In the genomic region with DNA sequence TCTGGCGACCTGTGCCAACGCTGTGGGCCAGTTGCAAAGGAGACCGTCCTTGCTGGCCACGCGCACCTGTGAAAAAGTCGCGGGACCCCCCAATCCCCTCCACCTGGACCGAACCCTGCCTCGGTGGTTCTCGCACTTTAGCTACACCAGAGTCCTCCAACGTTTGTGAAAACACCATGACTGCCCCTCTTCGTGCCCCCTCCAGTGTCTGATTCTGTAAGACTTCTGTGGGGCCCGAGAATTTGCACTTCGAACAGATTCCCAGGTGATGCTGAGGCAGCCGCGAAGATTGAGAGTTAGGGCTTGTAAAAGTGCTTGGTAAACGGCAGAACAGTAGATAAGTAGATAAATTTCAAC, we compare ENCODE assay signal across 8 cellular contexts.
DNase-seq lines count a peak whose midpoint lies in the region; ATAC-seq, FAIRE-seq and TF ChIP-seq lines count a peak whose summit lies in the region.

No MANE protein-coding gene starts in this region.

- DNase-seq in activated T-cell treated with anti-CD3 and anti-CD28 coated beads, Interleukin-2, amount 50 U/mL, for 24 hours = no peak
- no peak for DNase-seq in activated T-cell treated with anti-CD3 and anti-CD28 coated beads, Interleukin-2, amount 50 U/mL, for 48 hours
- DNase-seq in bronchial epithelial cell (ENCODE audit: low read depth) (no peak), mesenchymal stem cell (no peak), tibial artery (no peak), NCI-H2227 treated with DMSO at 0.1 percent for 48 hours (lab: John Stamatoyannopoulos, UW) (no peak), G401 (ENCODE audit: low spot score) (no peak)

- TF ChIP-seq CTCF in bronchial epithelial cell (IDR thresholded peaks at IDR 0.05; ENCODE audit: insufficient read depth, low read length, severe bottlenecking) = no peak
- no peak for TF ChIP-seq CTCF in tibial artery (IDR thresholded peaks at IDR 0.05)

- H3K27me3 ChIP-seq in bronchial epithelial cell (ENCODE audit: control insufficient read depth, insufficient read depth, low read length) (no peaks in the 10 kb centered on the region), mesenchymal stem cell (ENCODE audit: control insufficient read depth in 1 of 2, insufficient read depth in 1 of 2, low read length in 2 of 2) (no peaks in the 10 kb centered on the region), tibial artery (no peaks in the 10 kb centered on the region)

- no peaks in the 10 kb centered on the region for H3K79me1 ChIP-seq in mesenchymal stem cell (replicated peaks; ENCODE audit: low read length, poor library complexity, severe bottlenecking)

- H3K4me1 ChIP-seq in mesenchymal stem cell (ENCODE audit: control insufficient read depth, insufficient read depth, low read depth, low read length) (peaks cover 7% of the 10 kb centered on the region), tibial artery (peaks cover 0 to 50% (median 23%) of the 10 kb centered on the region in 4 donors)

- peak overlapping the region; percentile 12 for H2BK120ac ChIP-seq in mesenchymal stem cell (ENCODE audit: low read depth, low read length)

- no peak overlapping the region for H3K14ac ChIP-seq in mesenchymal stem cell (ENCODE audit: low read length in 2 of 2)

- H2BK12ac ChIP-seq in mesenchymal stem cell (ENCODE audit: low read length in 2 of 2) = peak overlapping the region in 1 of 2 experiments; percentile 84

- WGBS in mesenchymal stem cell = 44% methylated on average over 17 of the region's 17 CpGs

- H3K36me3 Mint-ChIP-seq in activated T-cell treated with anti-CD3 and anti-CD28 coated beads, Interleukin-2, amount 50 U/mL, for 24 hours (ENCODE audit: low read depth) = no peaks in the 10 kb centered on the region

- H3K9me3 ChIP-seq in mesenchymal stem cell (ENCODE audit: control insufficient read depth, low read length) = no peaks in the 10 kb centered on the region
- H3K9me3 ChIP-seq in tibial artery = no peaks in the 10 kb centered on the region

- peak overlapping the region; percentile 27 for H4K8ac ChIP-seq in mesenchymal stem cell (ENCODE audit: low read length)

- peak overlapping the region; percentile 64 for H2BK15ac ChIP-seq in mesenchymal stem cell (ENCODE audit: low read depth, poor library complexity, severe bottlenecking)

- H3K27ac ChIP-seq in mesenchymal stem cell (ENCODE audit: low read length, poor library complexity, severe bottlenecking) (peak overlapping the region; percentile 51), tibial artery (peak overlapping the region; percentile 97)

- peak overlapping the region; percentile 71 for H3K4me3 Mint-ChIP-seq in activated T-cell treated with anti-CD3 and anti-CD28 coated beads, Interleukin-2, amount 50 U/mL, for 24 hours

- H3K18ac ChIP-seq in mesenchymal stem cell (ENCODE audit: low read depth in 1 of 2, low read length in 2 of 2) = peak overlapping the region; percentile 28 to 74

- peak overlapping the region; percentile 35 for H2AK5ac ChIP-seq in mesenchymal stem cell (ENCODE audit: low read length, severe bottlenecking)

- H3K23ac ChIP-seq in mesenchymal stem cell (ENCODE audit: low read length in 2 of 2) = no peak overlapping the region

- peak overlapping the region; percentile 94 for H3K4me2 ChIP-seq in mesenchymal stem cell (ENCODE audit: low read length, poor library complexity, severe bottlenecking)

- H3K9me3 Mint-ChIP-seq in activated T-cell treated with anti-CD3 and anti-CD28 coated beads, Interleukin-2, amount 50 U/mL, for 24 hours = no peaks in the 10 kb centered on the region

- no peak overlapping the region for H3K27ac Mint-ChIP-seq in activated T-cell treated with anti-CD3 and anti-CD28 coated beads, Interleukin-2, amount 50 U/mL, for 24 hours

- H3K4ac ChIP-seq in mesenchymal stem cell (ENCODE audit: low read depth in 1 of 2, low read length in 2 of 2) = peak overlapping the region in 1 of 2 experiments; percentile 64

- H2AFZ ChIP-seq in mesenchymal stem cell (ENCODE audit: low read depth, low read length) = no peak overlapping the region

- peak overlapping the region; percentile 86 for H4K91ac ChIP-seq in mesenchymal stem cell (ENCODE audit: low read length)

- no peak for ATAC-seq in GM18868 (IDR thresholded peaks at IDR 0.05; ENCODE audit: unreplicated experiment)

- H3K4me3 ChIP-seq in bronchial epithelial cell (ENCODE audit: low read depth, low read length) = peak overlapping the region; percentile 63
- peak overlapping the region; percentile 93 for H3K4me3 ChIP-seq in mesenchymal stem cell (ENCODE audit: insufficient read depth in 1 of 2, low read depth in 1 of 2, low read length in 2 of 2)
- H3K4me3 ChIP-seq in tibial artery = peak overlapping the region; percentile 84 to 90

- no peak for FAIRE-seq in bronchial epithelial cell (lab: Jason Lieb, UNC)

- peaks cover 29% of the 10 kb centered on the region for H3K4me1 Mint-ChIP-seq in activated T-cell treated with anti-CD3 and anti-CD28 coated beads, Interleukin-2, amount 50 U/mL, for 24 hours (ENCODE audit: low read depth)

- H3K27me3 Mint-ChIP-seq in activated T-cell treated with anti-CD3 and anti-CD28 coated beads, Interleukin-2, amount 50 U/mL, for 24 hours = peaks cover 13% of the 10 kb centered on the region

- peak overlapping the region; percentile 59 for H3K9ac ChIP-seq in mesenchymal stem cell (ENCODE audit: low read length)

- H2BK5ac ChIP-seq in mesenchymal stem cell (ENCODE audit: low read depth, low read length, poor library complexity, severe bottlenecking) = no peak overlapping the region

- H3K36me3 ChIP-seq in bronchial epithelial cell (ENCODE audit: control insufficient read depth, insufficient read depth, low read length) (no peaks in the 10 kb centered on the region), mesenchymal stem cell (ENCODE audit: control insufficient read depth in 1 of 2, insufficient read depth in 2 of 2, low read depth in 1 of 2, low read length in 2 of 2) (no peaks in the 10 kb centered on the region), tibial artery (no peaks in the 10 kb centered on the region)

- intact Hi-C loops in tibial artery (cut with DNase I; ENCODE audit: low total_unique reads) = loop anchor here (5.0 to 10.0 kb wide), 3 partner anchors 118 to 260 kb away; no protein-coding TSS in a partner anchor

- in situ Hi-C loops in G401 (cut with HindIII; ENCODE audit: low sequenced_read_pairs) = no loop called here
